30 cellular contexts compared by ENCODE assay signal in genomic region chr4:185945238-185945637, GRCh38.
"Had no signal": no experiment of that assay in that cellular context is flagged by ENCODE, and none has a peak within 500 bp of the region (broad histone marks: within the 10 kb centered on the region; RNA-seq: fewer than 3 reads in every experiment).

No MANE protein-coding gene starts in this region.

- H2AFZ ChIP-seq: parathyroid adenoma had no signal

- H3K27ac ChIP-seq: epithelial cell of prostate, heart right ventricle, left lung, neutrophil, parathyroid adenoma, prostate gland, right atrium auricular region, suprapubic skin, transverse colon, upper lobe of right lung, uterus had no signal

- H3K36me3 ChIP-seq: heart right ventricle, left lung, neutrophil, prostate gland, right atrium auricular region, suprapubic skin, transverse colon, upper lobe of right lung, uterus had no signal

- ATAC-seq: esophagus mucosa; heart right ventricle; left lung; mucosa of descending colon; natural killer cell treated with Interleukin-12 subunit alpha and Interleukin-12 subunit beta and Interleukin-15 and Interleukin-18, amount 100 ng/mL, for 72 hours; stimulated activated naive CD8-positive, alpha-beta T cell treated with anti-CD3 and anti-CD28 coated beads, Interleukin-15, amount 100 ng/mL, for 72 hours; upper lobe of right lung had no signal

- H3K79me2 ChIP-seq: parathyroid adenoma had no signal

- H3K4me3 ChIP-seq: heart right ventricle, left lung, mucosa of descending colon, prostate gland, right atrium auricular region, smooth muscle cell, suprapubic skin, transverse colon, upper lobe of right lung, uterus had no signal

- H3K4me1 ChIP-seq: heart right ventricle, left lung, parathyroid adenoma, prostate gland, right atrium auricular region, suprapubic skin, transverse colon, upper lobe of right lung, uterus had no signal

- DNase-seq: effector CD8-positive, alpha-beta T cell; endodermal cell; foreskin melanocyte; glutamatergic neuron; heart right ventricle; hippocampal formation; left cardiac atrium; left lung; mesenchymal stem cell; mucosa of descending colon; naive B cell; stimulated activated CD4-positive, alpha-beta T cell treated with anti-CD3 and anti-CD28 coated beads, Interleukin-12 subunit alpha, Interleukin-12 subunit beta, amount 100 ng/mL, for 4 hours; stimulated activated CD4-positive, alpha-beta T cell treated with anti-CD3 and anti-CD28 coated beads, Interleukin-1b, Interleukin-23, amount 100 ng/mL, for 48 hours; stimulated activated CD4-positive, alpha-beta T cell treated with anti-CD3 and anti-CD28 coated beads, Interleukin-4, amount 100 ng/mL, for 1 hour; stimulated activated CD8-positive, alpha-beta memory T cell treated with anti-CD3 and anti-CD28 coated beads, Interleukin-4, amount 100 ng/mL, for 48 hours; stimulated activated naive CD4-positive, alpha-beta T cell; stimulated activated naive CD8-positive, alpha-beta T cell treated with anti-CD3 and anti-CD28 coated beads, Interleukin-15, amount 100 ng/mL, for 72 hours; transverse colon; upper lobe of right lung; uterus had no signal

- H3K9me3 ChIP-seq: heart right ventricle, left lung, mucosa of descending colon, neutrophil, prostate gland, right atrium auricular region, suprapubic skin, transverse colon, upper lobe of right lung, uterus had no signal

- FAIRE-seq: islet of Langerhans had no signal

- H3K4me2 ChIP-seq: smooth muscle cell had no signal

- H3K9ac ChIP-seq: parathyroid adenoma had no signal

- H3K27me3 ChIP-seq: heart right ventricle, left lung, neutrophil, right atrium auricular region, suprapubic skin, transverse colon, upper lobe of right lung, uterus had no signal
